25 cellular contexts compared by ENCODE assay signal in the genomic region with DNA sequence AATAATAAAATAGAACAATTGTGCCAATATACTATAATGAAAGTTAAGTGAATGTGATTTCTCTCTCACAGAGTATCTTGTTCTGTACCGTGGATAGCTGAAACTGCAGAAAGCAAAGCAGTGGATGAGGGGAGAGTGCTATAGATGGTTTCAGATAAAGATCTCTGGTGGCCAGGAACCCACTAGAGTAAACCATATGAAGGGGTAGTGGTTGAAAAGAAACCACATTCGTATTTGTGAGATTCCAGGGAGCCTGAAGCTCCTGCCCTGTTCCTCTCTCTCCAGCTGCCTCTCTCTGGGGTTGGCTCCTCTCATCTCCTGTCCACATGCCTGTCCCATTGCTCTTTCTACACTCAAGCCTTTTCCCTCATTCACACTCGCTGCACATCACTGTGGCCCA. TPM values are rescaled to one million over a fixed set of nuclear protein-coding genes. Genes with fewer than 3 reads are reported as not detected.
DNase-seq lines count a peak whose midpoint lies in the region; ATAC-seq, FAIRE-seq and TF ChIP-seq lines count a peak whose summit lies in the region.
"Had no signal": no experiment of that assay in that cellular context is flagged by ENCODE, and none has a peak within 500 bp of the region (broad histone marks: within the 10 kb centered on the region; RNA-seq: fewer than 3 reads in every experiment).

No MANE protein-coding gene starts in this region.

- dilution Hi-C loops in IMR-90 (cut with HindIII; ENCODE audit: low sequenced_read_pairs, unreplicated experiment): no loop called here

- H3K14ac ChIP-seq in IMR-90 (replicated peaks; ENCODE audit: low read depth, low read length): no peak overlapping the region; the same call in 1 of the 2 replicates
- H3K14ac ChIP-seq in H1 (ENCODE audit: insufficient read length): no peak overlapping the region
- peak overlapping the region in 1 of 2 experiments; percentile 55 for H3K14ac ChIP-seq in mesenchymal stem cell (ENCODE audit: low read length in 2 of 2)

- H2AFZ ChIP-seq in IMR-90 (replicated peaks; ENCODE audit: low read length, poor library complexity) (no peak overlapping the region), H1 (ENCODE audit: low read length) (no peak overlapping the region), mesenchymal stem cell (ENCODE audit: low read depth, low read length) (no peak overlapping the region)

- H2AK9ac ChIP-seq in IMR-90 (replicated peaks; ENCODE audit: low read depth, low read length, poor library complexity): no peak overlapping the region

- TF ChIP-seq CTCF in IMR-90 (conservative IDR thresholded peaks at IDR 0.05; ENCODE audit: low read depth, low read length) (no peak), H1 (IDR thresholded peaks at IDR 0.05; ENCODE audit: control extremely low read depth in 1 of 3, insufficient read depth in 1 of 3, low read depth in 1 of 3, low read length in 3 of 3) (no peak), upper lobe of left lung (IDR thresholded peaks at IDR 0.05) (no peak)

- H3K9me3 ChIP-seq in IMR-90 (ENCODE audit: control insufficient read depth, insufficient read depth, low read length): no peaks in the 10 kb centered on the region
- no peaks in the 10 kb centered on the region for H3K9me3 ChIP-seq in H1 (ENCODE audit: insufficient read depth in 2 of 2, low read depth in 1 of 2, low read length in 1 of 2)
- H3K9me3 ChIP-seq in mesenchymal stem cell (ENCODE audit: control insufficient read depth, low read length): no peaks in the 10 kb centered on the region
- H3K9me3 ChIP-seq in upper lobe of left lung: no peaks in the 10 kb centered on the region
- H3K9me3 ChIP-seq: BLaER1 treated with 17β-estradiol and CSF1 and Interleukin-3, amounts not matched to agents 10 nM and 100 nM had no signal

- TF ChIP-seq RAD21 in IMR-90 (IDR thresholded peaks at IDR 0.05; ENCODE audit: low read length): no peak
- no peak for TF ChIP-seq RAD21 in H1 (IDR thresholded peaks at IDR 0.05 in 1 of 2, conservative IDR thresholded peaks at IDR 0.05 in 1 of 2; ENCODE audit: low read depth in 2 of 2, low read length in 2 of 2)

- H2AK5ac ChIP-seq in IMR-90 (ENCODE audit: low read depth, low read length) (no peak overlapping the region), H1 (ENCODE audit: low read depth, low read length) (0 out of 2 replicates have a peak overlapping the region, but pooled peaks have one; percentile 49), mesenchymal stem cell (ENCODE audit: low read length, severe bottlenecking) (no peak overlapping the region)

- no peak overlapping the region for H3K18ac ChIP-seq in IMR-90 (ENCODE audit: low read depth, low read length)
- no peak overlapping the region for H3K18ac ChIP-seq in H1 (ENCODE audit: extremely low read depth, low read length)
- peak overlapping the region in 1 of 2 experiments; percentile 38 for H3K18ac ChIP-seq in mesenchymal stem cell (ENCODE audit: low read depth in 1 of 2, low read length in 2 of 2)

- H4K91ac ChIP-seq in IMR-90 (ENCODE audit: insufficient read depth, low read depth, low read length) (no peak overlapping the region), H1 (replicated peaks; ENCODE audit: insufficient read length, low read length) (no peak overlapping the region), mesenchymal stem cell (ENCODE audit: low read length) (no peak overlapping the region)

- peaks cover 0 to 42% of the 10 kb centered on the region in 2 experiments; a peak in 3 of 4 replicates for H3K79me2 ChIP-seq in H1 (ENCODE audit: control insufficient read depth in 1 of 2, insufficient read depth in 2 of 2, low read length in 2 of 2)

- H3K27me3 ChIP-seq in IMR-90 (ENCODE audit: control insufficient read depth, insufficient read depth, low read length) (no peaks in the 10 kb centered on the region), H1 (replicated peaks in 1 of 4; ENCODE audit: control insufficient read depth in 3 of 4, extremely low read depth in 1 of 4, insufficient read depth in 3 of 4, low read length in 3 of 4) (no peaks in the 10 kb centered on the region), mesenchymal stem cell (ENCODE audit: control insufficient read depth in 1 of 2, insufficient read depth in 1 of 2, low read length in 2 of 2) (no peaks in the 10 kb centered on the region), upper lobe of left lung (no peaks in the 10 kb centered on the region)
- H3K27me3 ChIP-seq: BLaER1 treated with 17β-estradiol and CSF1 and Interleukin-3, amounts not matched to agents 10 nM and 100 nM had no signal

- no peak overlapping the region for H3K4me2 ChIP-seq in IMR-90 (ENCODE audit: low read depth, low read length)
- no peak overlapping the region for H3K4me2 ChIP-seq in H1 (ENCODE audit: insufficient read depth in 1 of 2, low read depth in 2 of 2, low read length in 2 of 2)
- no peak overlapping the region for H3K4me2 ChIP-seq in mesenchymal stem cell (ENCODE audit: low read length, poor library complexity, severe bottlenecking)

- CTCF ChIA-PET in IMR-90 (lab: Yijun Ruan, JAX): interaction anchor here (0.7 kb wide), 1 partner anchor 73 kb away, joined by 3 read pairs; no protein-coding TSS in a partner anchor
- CTCF ChIA-PET in H1 (lab: Charles Lee; ENCODE audit: partially characterized antibody): interaction anchor here (1.0 to 3.4 kb wide), 5 partner anchors 11 to 137 kb away, joined by 3 to 14 read pairs (median 4); a partner anchor contains a TSS

- peaks cover 16% of the 10 kb centered on the region for H3K9me1 ChIP-seq in IMR-90 (ENCODE audit: insufficient read depth, low read length)

- H2BK120ac ChIP-seq in IMR-90 (ENCODE audit: low read depth, low read length) (no peak overlapping the region), H1 (replicated peaks; ENCODE audit: low read depth, low read length) (no peak overlapping the region), mesenchymal stem cell (ENCODE audit: low read depth, low read length) (no peak overlapping the region)

- H3K27ac ChIP-seq in IMR-90 (ENCODE audit: insufficient read depth, low read length) (no peak overlapping the region), H1 (ENCODE audit: low read depth, low read length) (no peak overlapping the region), mesenchymal stem cell (ENCODE audit: low read length, poor library complexity, severe bottlenecking) (no peak overlapping the region), upper lobe of left lung (peak overlapping the region in 3 of 4 donors; percentile 6 to 69 (median 46))
- H3K27ac ChIP-seq: BLaER1 treated with 17β-estradiol and CSF1 and Interleukin-3, amounts not matched to agents 10 nM and 100 nM; HL-60 had no signal

- DNase-seq in IMR-90 (no peak), H1 (ENCODE audit: low read depth in 1 of 2, low spot score in 2 of 2) (no peak), mesenchymal stem cell (peak; percentile 46), upper lobe of left lung (no peak), SHP77 treated with DMSO at 0.1 percent for 48 hours (lab: John Stamatoyannopoulos, UW) (no peak), NCI-H1436 (lab: John Stamatoyannopoulos, UW) (no peak)
- DNase-seq: ACHN; CD8-positive, alpha-beta T cell; GOT3; KG1; NCI-H1092 treated with DMSO at 0.1 percent for 48 hours; NCI-H2171; NCI-H345; NCI-H524; NCI-H774; NK-92 treated with Interleukin-12 subunit alpha and Interleukin-12 subunit beta, amount 100 ng/mL, for 24 hours had no signal

- H3K23me2 ChIP-seq in H1 (ENCODE audit: low read depth, low read length): no peaks in the 10 kb centered on the region

- H3K4ac ChIP-seq in IMR-90 (ENCODE audit: low read depth, low read length) (no peak overlapping the region), H1 (replicated peaks; ENCODE audit: insufficient read length, low read depth, low read length) (no peak overlapping the region), mesenchymal stem cell (ENCODE audit: low read depth in 1 of 2, low read length in 2 of 2) (no peak overlapping the region)

- H3K36me3 ChIP-seq in IMR-90 (ENCODE audit: control insufficient read depth, insufficient read depth, low read length) (peaks cover 12% of the 10 kb centered on the region), H1 (ENCODE audit: control insufficient read depth in 2 of 4, insufficient read depth in 4 of 4, low read length in 3 of 4) (no peaks in the 10 kb centered on the region), mesenchymal stem cell (ENCODE audit: control insufficient read depth in 1 of 2, insufficient read depth in 2 of 2, low read depth in 1 of 2, low read length in 2 of 2) (peaks cover 3 to 12% of the 10 kb centered on the region in 2 experiments), upper lobe of left lung (no peaks in the 10 kb centered on the region)

- no peak overlapping the region for H3K56ac ChIP-seq in IMR-90 (ENCODE audit: extremely low read depth, insufficient read depth, low read length)
- H3K56ac ChIP-seq in H1 (replicated peaks; ENCODE audit: insufficient read length, low read depth, low read length): no peak overlapping the region

- H2BK12ac ChIP-seq in H1 (ENCODE audit: low read depth, low read length) (no peak overlapping the region), mesenchymal stem cell (ENCODE audit: low read length in 2 of 2) (peak overlapping the region in 1 of 2 experiments; percentile 67)

- 75% methylated on average over 1 of the region's 3 CpGs; no CpG with 5 or more reads in 1 of the 2 experiments for WGBS in IMR-90 (ENCODE audit: extremely low coverage in 2 of 2, insufficient read length in 1 of 2), 2 experiments
- WGBS in H1 (ENCODE audit: extremely low coverage in 1 of 2, insufficient coverage in 1 of 2, insufficient read length in 1 of 2, insufficient replicate concordance in 2 of 2, low coverage in 1 of 2, low lambda C conversion rate in 2 of 2, missing lambda C conversion rate in 1 of 2), 2 experiments: 93% methylated on average over 2 of the region's 3 CpGs; no CpG with 5 or more reads in 1 of the 2 experiments
- 72% methylated on average over 3 of the region's 3 CpGs for WGBS in mesenchymal stem cell
- WGBS in upper lobe of left lung, 2 donors: 59 to 75% methylated on average over 3 of the region's 3 CpGs

- H2BK15ac ChIP-seq in IMR-90 (ENCODE audit: low read depth, low read length) (no peak overlapping the region), H1 (ENCODE audit: low read length) (no peak overlapping the region), mesenchymal stem cell (ENCODE audit: low read depth, poor library complexity, severe bottlenecking) (no peak overlapping the region)

- no peak overlapping the region for H3K9ac ChIP-seq in IMR-90 (ENCODE audit: low read depth, low read length)
- no peak overlapping the region for H3K9ac ChIP-seq in H1 (replicated peaks in 1 of 4; ENCODE audit: extremely low read depth in 1 of 4, low read depth in 3 of 4, low read length in 3 of 4)
- H3K9ac ChIP-seq in mesenchymal stem cell (ENCODE audit: low read length): no peak overlapping the region
- H3K9ac ChIP-seq: BLaER1 treated with 17β-estradiol and CSF1 and Interleukin-3, amounts not matched to agents 10 nM and 100 nM had no signal

- no peak overlapping the region for H2BK20ac ChIP-seq in IMR-90 (ENCODE audit: low read depth, low read length)
- no peak overlapping the region for H2BK20ac ChIP-seq in H1 (ENCODE audit: low read length)

- no peak for FAIRE-seq in H1 (lab: Jason Lieb, UNC)
- FAIRE-seq: G401.6, GM12892, GM18507, HepG2 had no signal

- TF ChIP-seq EP300 in H1 (IDR thresholded peaks at IDR 0.05; ENCODE audit: borderline replicate concordance in 1 of 2, low read depth in 2 of 2, low read length in 2 of 2) (no peak), upper lobe of left lung (IDR thresholded peaks at IDR 0.05) (no peak)

- ATAC-seq in IMR-90 (ENCODE audit: low read depth): no peak
- ATAC-seq in upper lobe of left lung (ENCODE audit: low FRiP score in 2 of 2): no peak
- no peak for ATAC-seq in HG02981 (IDR thresholded peaks at IDR 0.05; ENCODE audit: unreplicated experiment)
- ATAC-seq in GM21526 (IDR thresholded peaks at IDR 0.05; ENCODE audit: low FRiP score, unreplicated experiment): no peak
- ATAC-seq: CD8-positive, alpha-beta T cell; HepG2; SK-N-SH treated with all-trans-retinoic acid at 6 μM for 48 hours had no signal

- TF ChIP-seq POLR2A in IMR-90 (IDR thresholded peaks at IDR 0.05; ENCODE audit: low read depth, low read length): no peak
- TF ChIP-seq POLR2A in H1 (IDR thresholded peaks at IDR 0.05; ENCODE audit: control extremely low read depth in 1 of 2, low read depth in 2 of 2, low read length in 2 of 2): no peak
- no peak for TF ChIP-seq POLR2A in upper lobe of left lung (IDR thresholded peaks at IDR 0.05)

- in situ Hi-C loops in IMR-90 (cut with MboI; ENCODE audit: low sequenced_read_pairs): no loop called here

- POLR2A ChIA-PET in IMR-90 (lab: Charles Lee; ENCODE audit: unreplicated experiment) (no interaction called here), H1 (lab: Charles Lee; ENCODE audit: partially characterized antibody) (interaction anchor here (1.0 kb wide), 1 partner anchor 8 kb away, joined by 3 read pairs; no protein-coding TSS in a partner anchor)

- H4K20me1 ChIP-seq in IMR-90 (ENCODE audit: insufficient read depth, low read length) (peaks cover 92% of the 10 kb centered on the region), H1 (replicated peaks in 1 of 2; ENCODE audit: control insufficient read depth in 1 of 2, insufficient read depth in 2 of 2, low read length in 2 of 2) (peaks cover 0 to 3% of the 10 kb centered on the region in 2 experiments)

- H3K23ac ChIP-seq in IMR-90 (ENCODE audit: low read depth, low read length) (peak overlapping the region; percentile 17; the same call in 1 of the 2 replicates), H1 (ENCODE audit: insufficient read length) (no peak overlapping the region), mesenchymal stem cell (ENCODE audit: low read length in 2 of 2) (no peak overlapping the region)

- H3K4me3 ChIP-seq in IMR-90 (ENCODE audit: insufficient read depth, low read depth, low read length): no peak overlapping the region
- no peak overlapping the region for H3K4me3 ChIP-seq in H1 (ENCODE audit: extremely low read depth in 1 of 4, insufficient read depth in 2 of 4, low read depth in 3 of 4, low read length in 4 of 4)
- H3K4me3 ChIP-seq in mesenchymal stem cell (ENCODE audit: insufficient read depth in 1 of 2, low read depth in 1 of 2, low read length in 2 of 2): no peak overlapping the region
- H3K4me3 ChIP-seq in upper lobe of left lung: no peak overlapping the region
- H3K4me3 ChIP-seq: BLaER1 treated with 17β-estradiol and CSF1 and Interleukin-3, amounts not matched to agents 10 nM and 100 nM had no signal

- H4K5ac ChIP-seq in IMR-90 (ENCODE audit: low read depth, low read length) (no peak overlapping the region), H1 (ENCODE audit: insufficient read length, low read depth, low read length) (no peak overlapping the region)

- H2BK5ac ChIP-seq in IMR-90 (ENCODE audit: low read depth, low read length, poor library complexity, severe bottlenecking) (no peak overlapping the region), H1 (ENCODE audit: low read depth, low read length) (no peak overlapping the region), mesenchymal stem cell (ENCODE audit: low read depth, low read length, poor library complexity, severe bottlenecking) (no peak overlapping the region)

- BruUV-seq in IMR-90 (replicated peaks; lab: Mats Ljungman, UMichigan): no TSS peak

- H4K8ac ChIP-seq in IMR-90 (ENCODE audit: low read depth in 2 of 2, low read length in 2 of 2) (no peak overlapping the region), H1 (ENCODE audit: extremely low read depth, insufficient read depth, low read length) (no peak overlapping the region), mesenchymal stem cell (ENCODE audit: low read length) (peak overlapping the region; percentile 27)

- peaks cover 17% of the 10 kb centered on the region for H3K4me1 ChIP-seq in IMR-90 (ENCODE audit: control insufficient read depth, insufficient read depth, low read length)
- H3K4me1 ChIP-seq in H1 (replicated peaks in 1 of 4; ENCODE audit: control insufficient read depth in 3 of 4, insufficient read depth in 4 of 4, low read length in 3 of 4): peaks cover 0 to 10% (median 6%) of the 10 kb centered on the region in 4 experiments; a peak in 4 of 7 replicates
- H3K4me1 ChIP-seq in mesenchymal stem cell (ENCODE audit: control insufficient read depth, insufficient read depth, low read depth, low read length): peaks cover 6% of the 10 kb centered on the region
- H3K4me1 ChIP-seq in upper lobe of left lung: peaks cover 41 to 72% (median 50%) of the 10 kb centered on the region in 4 donors

- H3K79me1 ChIP-seq in IMR-90 (ENCODE audit: low read depth in 1 of 2, low read length in 2 of 2) (peaks cover 62 to 95% of the 10 kb centered on the region in 2 experiments), H1 (ENCODE audit: low read depth, low read length) (peaks cover 4% of the 10 kb centered on the region), mesenchymal stem cell (replicated peaks; ENCODE audit: low read length, poor library complexity, severe bottlenecking) (peaks cover 38% of the 10 kb centered on the region)

- intact Hi-C loops in IMR-90 (cut with micrococcal nuclease): no loop called here

RNA-seq across cellular contexts. Expression of a gene that starts 8.9 kb away (rescaled TPM):
- total RNA-seq in IMR-90 (2012; rRNA removed) (5.3 and 5.4 TPM in 2 replicates), upper lobe of left lung (10 to 100 TPM; 15.7 to 34.2 (median 25.5) TPM)
- polyA plus RNA-seq in IMR-90 (2012; rRNA removed) (10.3 TPM in 2 replicates), H1 (2011; rRNA removed) (16.3 and 20.2 TPM in 2 replicates)
- polyA plus RNA-seq in IMR-90 (2012; cell fraction: cytosol; rRNA removed): 6.5 and 8.3 TPM in 2 replicates
- 4.5 and 10.1 TPM in 2 replicates for polyA plus RNA-seq in IMR-90 (2012; cell fraction: nucleus; rRNA removed; ENCODE audit: low replicate concordance)
- 29.8 and 31.8 TPM in 2 replicates for total RNA-seq in H1 (2021; fragmentation: NEBNext Ultra II Directional; extraction: Animal tissue kit (Norgen Biotek cat#: 25700))
- 13.7 TPM for polyA plus RNA-seq in H1 (2011; cell fraction: cytosol; rRNA removed)
- 9.4 TPM for polyA plus RNA-seq in H1 (2011; cell fraction: nucleus; rRNA removed)
- polyA plus RNA-seq in H1 (2012, experiment 1 of 2): 25.3 to 33.2 TPM (median 26.2 TPM) in 4 replicates
- 8.6 TPM for polyA plus RNA-seq in H1 (2012, experiment 2 of 2)
- polyA plus RNA-seq in H1 (2013, experiment 1 of 2): 12.9 TPM
- 14.3 TPM for polyA plus RNA-seq in H1 (2013, experiment 2 of 2)
- 37.3 and 41.7 TPM in 2 replicates for polyA minus RNA-seq in H1 (2011; rRNA and poly(A)+ RNA removed)
- polyA minus RNA-seq in H1 (2011; cell fraction: cytosol; rRNA and poly(A)+ RNA removed): 11.5 TPM
- 15.3 TPM for polyA minus RNA-seq in H1 (2011; cell fraction: nucleus; rRNA and poly(A)+ RNA removed)
- 6.0 TPM for polyA plus RNA-seq in mesenchymal stem cell (2013, experiment 1 of 2)
- polyA plus RNA-seq in mesenchymal stem cell (2013, experiment 2 of 2): 6.4 TPM

Comparison
In these comparisons a context has a peak if more than half of its experiments do, and no peak if none do; other contexts are left out.
1. H3K27ac ChIP-seq: peak in upper lobe of left lung (3 of 4); none in IMR-90 (single experiment), H1 (single experiment) and mesenchymal stem cell (single experiment).